ENCODE assay signal across 2 cellular contexts in genomic region chr12:69404851-69405365, GRCh38.
TF ChIP-seq lines count a peak whose summit lies in the region.

No MANE protein-coding gene starts in this region.

TF ChIP-seq in HCT116, 20 proteins besides CTCF, POLR2A, EP300 and RAD21 (continued from another document):
- TF ChIP-seq MAX (IDR thresholded peaks at IDR 0.05), result no peak; the same call in 1 of the 2 replicates
- TF ChIP-seq EGR1 (IDR thresholded peaks at IDR 0.05; ENCODE audit: low read depth), result no peak
- no peak for TF ChIP-seq ELF1 (IDR thresholded peaks at IDR 0.05; ENCODE audit: borderline replicate concordance, low read depth)

TF ChIP-seq in SK-N-SH treated with all-trans-retinoic acid at 6 μM for 48 hours, 23 proteins besides CTCF, POLR2A, EP300 and RAD21 (continued from another document):
- no peak for TF ChIP-seq POU6F1 (CRISPR knock-in tag; IDR thresholded peaks at IDR 0.05; ENCODE audit: borderline replicate concordance, low read depth)
- TF ChIP-seq ZFP3 (CRISPR knock-in tag; IDR thresholded peaks at IDR 0.05), result no peak
- no peak for TF ChIP-seq TCF4 (CRISPR knock-in tag; IDR thresholded peaks at IDR 0.05; ENCODE audit: borderline replicate concordance)
- no peak for TF ChIP-seq CREB5 (CRISPR knock-in tag; IDR thresholded peaks at IDR 0.05; ENCODE audit: low read depth)
- TF ChIP-seq CSDC2 (CRISPR knock-in tag; IDR thresholded peaks at IDR 0.05), result no peak
- TF ChIP-seq ZNF565 (CRISPR knock-in tag; conservative IDR thresholded peaks at IDR 0.05; ENCODE audit: low read depth), result no peak
- no peak for TF ChIP-seq OSR1 (CRISPR knock-in tag; IDR thresholded peaks at IDR 0.05)
- no peak for TF ChIP-seq ISL1 (CRISPR knock-in tag; IDR thresholded peaks at IDR 0.05)
- TF ChIP-seq ZNF8 (CRISPR knock-in tag; IDR thresholded peaks at IDR 0.05), result no peak
- TF ChIP-seq ZFP30 (CRISPR knock-in tag; IDR thresholded peaks at IDR 0.05), result no peak
- no peak for TF ChIP-seq BACH2 (CRISPR knock-in tag; IDR thresholded peaks at IDR 0.05; ENCODE audit: borderline replicate concordance)
